In the genomic region with DNA sequence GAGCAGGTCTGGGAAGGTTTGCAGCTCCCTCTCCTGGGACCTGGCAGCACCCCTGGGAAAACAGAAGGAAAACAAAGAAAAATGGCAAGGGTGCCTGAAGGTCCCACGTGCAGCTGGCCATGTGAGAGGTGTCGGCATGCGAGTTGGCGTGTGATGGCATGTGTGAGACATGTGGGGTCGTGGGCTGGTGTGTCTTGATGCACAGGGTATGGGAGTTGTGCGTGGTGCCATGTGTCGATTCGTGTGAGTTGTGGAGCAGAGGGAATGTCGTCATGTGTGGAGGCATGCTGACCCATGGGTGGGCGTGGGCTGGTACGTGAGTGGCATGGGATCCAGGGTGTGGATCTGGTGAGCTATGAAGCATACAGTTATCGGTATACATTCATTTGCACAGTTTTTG, we compare ENCODE assay signal across 34 cellular contexts. TPM values are rescaled to one million over a fixed set of nuclear protein-coding genes. Genes with fewer than 3 reads are reported as not detected.
"Had no signal": no experiment of that assay in that cellular context is flagged by ENCODE, and none has a peak within 500 bp of the region (broad histone marks: within the 10 kb centered on the region; RNA-seq: fewer than 3 reads in every experiment).

No MANE protein-coding gene starts in this region.

- H3K27ac Mint-ChIP-seq: activated CD4-positive, alpha-beta memory T cell treated with anti-CD3 and anti-CD28 coated beads for 36 hours; activated naive CD8-positive, alpha-beta T cell treated with anti-CD3 and anti-CD28 coated beads, Interleukin-2, amount 50 U/mL, for 24 hours; activated T-helper 1 cell treated with anti-CD3 and anti-CD28 coated beads, Interleukin-12 subunit alpha, Interleukin-12 subunit beta, Interleukin-2, Interleukin-4 antibody, amounts not matched to agents 30 ng/mL and 10 ng/mL and 1 ng/mL, durations not matched to agents 14 hours and 24 hours and 36 hours; natural killer cell treated with Interleukin-12 subunit alpha and Interleukin-12 subunit beta and Interleukin-15 and Interleukin-18, amount 100 ng/mL, for 72 hours; progenitor cell of endocrine pancreas; T-helper 1 cell treated with Interleukin-12 subunit alpha and Interleukin-12 subunit beta and Interleukin-4 antibody, amounts not matched to agents 30 μg/mL and 1 μg/mL, for 36 hours had no signal

- H3K4me3 Mint-ChIP-seq: activated CD4-positive, alpha-beta memory T cell treated with anti-CD3 and anti-CD28 coated beads for 36 hours; activated naive CD8-positive, alpha-beta T cell treated with anti-CD3 and anti-CD28 coated beads, Interleukin-2, amount 50 U/mL, for 24 hours; activated T-helper 1 cell treated with anti-CD3 and anti-CD28 coated beads, Interleukin-12 subunit alpha, Interleukin-12 subunit beta, Interleukin-2, Interleukin-4 antibody, amounts not matched to agents 30 ng/mL and 10 ng/mL and 1 ng/mL, durations not matched to agents 14 hours and 24 hours and 36 hours; natural killer cell treated with Interleukin-12 subunit alpha and Interleukin-12 subunit beta and Interleukin-15 and Interleukin-18, amount 100 ng/mL, for 72 hours; T-helper 1 cell treated with Interleukin-12 subunit alpha and Interleukin-12 subunit beta and Interleukin-4 antibody, amounts not matched to agents 30 μg/mL and 1 μg/mL, for 36 hours had no signal

- H3K9me3 Mint-ChIP-seq: activated CD4-positive, alpha-beta memory T cell treated with anti-CD3 and anti-CD28 coated beads for 36 hours; activated naive CD8-positive, alpha-beta T cell treated with anti-CD3 and anti-CD28 coated beads, Interleukin-2, amount 50 U/mL, for 24 hours; activated T-helper 1 cell treated with anti-CD3 and anti-CD28 coated beads, Interleukin-12 subunit alpha, Interleukin-12 subunit beta, Interleukin-2, Interleukin-4 antibody, amounts not matched to agents 30 ng/mL and 10 ng/mL and 1 ng/mL, durations not matched to agents 14 hours and 24 hours and 36 hours; natural killer cell treated with Interleukin-12 subunit alpha and Interleukin-12 subunit beta and Interleukin-15 and Interleukin-18, amount 100 ng/mL, for 72 hours; T-helper 1 cell treated with Interleukin-12 subunit alpha and Interleukin-12 subunit beta and Interleukin-4 antibody, amounts not matched to agents 30 μg/mL and 1 μg/mL, for 36 hours had no signal

- FAIRE-seq: TTC549 had no signal

- H3K4me3 ChIP-seq: coronary artery, heart right ventricle, left lung, lung, mucosa of descending colon, right lobe of liver, thoracic aorta, upper lobe of left lung had no signal

- H3K9me3 ChIP-seq: heart right ventricle, left lung, mucosa of descending colon, right lobe of liver, thoracic aorta, upper lobe of left lung had no signal

- DNase-seq: activated CD4-positive, alpha-beta memory T cell treated with anti-CD3 and anti-CD28 coated beads for 36 hours; activated CD4-positive, alpha-beta T cell treated with anti-CD3 and anti-CD28 coated beads for 48 hours; activated CD8-positive, alpha-beta memory T cell treated with anti-CD3 and anti-CD28 coated beads, Interleukin-2, amount 50 U/mL, for 4 hours; activated gamma-delta T cell; activated naive CD4-positive, alpha-beta T cell treated with anti-CD3 and anti-CD28 coated beads, Interleukin-2, amount 50 U/mL, for 16 hours; activated naive CD8-positive, alpha-beta T cell treated with anti-CD3 and anti-CD28 coated beads, Interleukin-2, amount 50 U/mL, for 24 hours; activated T-cell treated with anti-CD3 and anti-CD28 coated beads, Interleukin-2, amount 50 U/mL, for 1 hour; cerebellar nuclear complex; foreskin fibroblast; heart right ventricle; kidney glomerular epithelial cell; left lung; stimulated activated CD4-positive, alpha-beta T cell treated with anti-CD3 and anti-CD28 coated beads, Interleukin-2, amount 100 ng/mL, for 48 hours; stimulated activated naive CD8-positive, alpha-beta T cell treated with anti-CD3 and anti-CD28 coated beads, Interleukin-15, Interleukin-2, amounts not matched to agents 100 U/mL and 50 U/mL, for 24 hours; SW 1271; T-helper 9 cell; upper lobe of left lung had no signal

- H3K4me1 ChIP-seq: right lobe of liver had no signal

- H3K27ac ChIP-seq: coronary artery, heart right ventricle, left lung, right lobe of liver, thoracic aorta, upper lobe of left lung, VCaP had no signal

- H3K36me3 ChIP-seq: heart right ventricle, left lung, right lobe of liver, thoracic aorta, upper lobe of left lung had no signal

- H3K36me3 Mint-ChIP-seq: activated CD4-positive, alpha-beta memory T cell treated with anti-CD3 and anti-CD28 coated beads for 36 hours; natural killer cell treated with Interleukin-12 subunit alpha and Interleukin-12 subunit beta and Interleukin-15 and Interleukin-18, amount 100 ng/mL, for 72 hours had no signal

- ATAC-seq: activated CD4-positive, CD25-positive, alpha-beta regulatory T cell treated with anti-CD3 and anti-CD28 coated beads, Interleukin-2, amount 50 U/mL, for 24 hours; activated naive CD8-positive, alpha-beta T cell treated with anti-CD3 and anti-CD28 coated beads, Interleukin-2, amount 50 U/mL, for 24 hours; esophagus mucosa; heart right ventricle; left lung; mucosa of descending colon; natural killer cell treated with Interleukin-12 subunit alpha and Interleukin-12 subunit beta and Interleukin-15 and Interleukin-18, amount 100 ng/mL, for 72 hours; right lobe of liver; stimulated activated naive CD8-positive, alpha-beta T cell treated with anti-CD3 and anti-CD28 coated beads, Interleukin-15, Interleukin-2, amounts not matched to agents 100 U/mL and 50 U/mL, for 24 hours had no signal

RNA-seq across cellular contexts. Expression of a gene that starts 1.3 kb away (rescaled TPM):
- total RNA-seq: activated CD8-positive, alpha-beta memory T cell treated with anti-CD3 and anti-CD28 coated beads for 36 hours; activated T-helper 1 cell treated with anti-CD3 and anti-CD28 coated beads, Interleukin-12 subunit alpha, Interleukin-12 subunit beta, Interleukin-2, Interleukin-4 antibody, amounts not matched to agents 30 ng/mL and 10 ng/mL and 1 ng/mL, durations not matched to agents 14 hours and 24 hours and 36 hours; esophagus mucosa; heart right ventricle; mesenteric fat pad; osteocyte; right lobe of liver; skeletal muscle tissue; thoracic aorta; upper lobe of left lung had no signal
- polyA plus RNA-seq: heart right ventricle had no signal

RNA-seq across cellular contexts. Expression of a gene that starts 16.9 kb away (rescaled TPM):
- total RNA-seq: activated CD4-positive, alpha-beta memory T cell treated with anti-CD3 and anti-CD28 coated beads for 36 hours; activated CD8-positive, alpha-beta memory T cell treated with anti-CD3 and anti-CD28 coated beads for 36 hours; activated T-helper 1 cell treated with anti-CD3 and anti-CD28 coated beads, Interleukin-12 subunit alpha, Interleukin-12 subunit beta, Interleukin-2, Interleukin-4 antibody, amounts not matched to agents 30 ng/mL and 10 ng/mL and 1 ng/mL, durations not matched to agents 14 hours and 24 hours and 36 hours; esophagus mucosa; natural killer cell treated with Interleukin-12 subunit alpha and Interleukin-12 subunit beta and Interleukin-15 and Interleukin-18, amount 100 ng/mL, for 72 hours had no signal
